ENCODE assay signal across 16 cellular contexts in the genomic region with DNA sequence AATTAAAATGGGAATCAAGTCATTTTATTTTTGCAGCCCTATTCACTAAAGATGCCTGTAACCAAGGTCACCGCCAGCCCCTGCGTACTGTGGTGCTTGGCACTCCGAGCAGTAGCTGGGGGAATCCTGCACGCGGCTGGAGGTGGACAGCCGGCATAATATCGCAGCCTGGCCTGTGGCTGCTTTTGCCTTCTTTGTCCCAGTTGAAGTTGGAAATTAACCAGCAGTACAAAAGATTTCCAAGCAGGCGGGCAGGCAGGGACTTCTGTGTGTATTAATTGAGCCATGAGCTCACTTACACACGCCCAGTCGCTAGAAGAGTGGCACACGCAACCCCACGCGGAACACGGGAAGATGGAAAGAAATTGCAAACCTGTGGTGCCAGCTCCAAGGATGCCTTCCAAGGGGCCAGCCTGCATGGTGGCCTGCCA.
DNase-seq lines count a peak whose midpoint lies in the region; ATAC-seq and TF ChIP-seq lines count a peak whose summit lies in the region.
"Had no signal": no experiment of that assay in that cellular context is flagged by ENCODE, and none has a peak within 500 bp of the region (broad histone marks: within the 10 kb centered on the region; RNA-seq: fewer than 3 reads in every experiment).

No MANE protein-coding gene starts in this region.

- no peak overlapping the region for H3K4me3 Mint-ChIP-seq in endodermal cell
- H3K4me3 Mint-ChIP-seq in osteocyte (ENCODE audit: unreplicated experiment), result no peak overlapping the region
- H3K4me3 Mint-ChIP-seq: CD4-positive, CD25-positive, alpha-beta regulatory T cell had no signal

- H3K4me1 Mint-ChIP-seq in endodermal cell (peaks cover 29% of the 10 kb centered on the region), osteocyte (ENCODE audit: unreplicated experiment) (no peaks in the 10 kb centered on the region)

- TF ChIP-seq CTCF in left ventricle myocardium inferior (IDR thresholded peaks at IDR 0.05; ENCODE audit: borderline replicate concordance) (no peak), endodermal cell (conservative IDR thresholded peaks at IDR 0.05) (no peak), osteocyte (IDR thresholded peaks at IDR 0.05) (no peak), upper lobe of right lung (IDR thresholded peaks at IDR 0.05) (no peak)

- ATAC-seq in left cardiac atrium (no peak), upper lobe of right lung (no peak), GM19328 (IDR thresholded peaks at IDR 0.05; ENCODE audit: unreplicated experiment) (no peak)
- ATAC-seq: HCT116 had no signal

- H3K36me3 ChIP-seq in left ventricle myocardium inferior (peaks cover 18% of the 10 kb centered on the region), endodermal cell (ENCODE audit: control insufficient read depth, insufficient read depth, low read length) (no peaks in the 10 kb centered on the region), upper lobe of right lung (no peaks in the 10 kb centered on the region)
- H3K36me3 ChIP-seq in effector memory CD4-positive, alpha-beta T cell (ENCODE audit: control insufficient read depth, insufficient read depth, low read length), result peaks cover 16% of the 10 kb centered on the region
- H3K36me3 ChIP-seq: MG63, SJSA1 had no signal

- no peak overlapping the region for H3K27ac Mint-ChIP-seq in endodermal cell
- no peak overlapping the region for H3K27ac Mint-ChIP-seq in osteocyte (ENCODE audit: unreplicated experiment)

- 94 to 98% methylated on average over 12 to 14 of the region's 14 CpGs for WGBS in endodermal cell (ENCODE audit: insufficient coverage in 1 of 2, insufficient read length in 1 of 2), 2 experiments

- H3K27ac ChIP-seq in left ventricle myocardium inferior (replicated peaks) (no peak overlapping the region), endodermal cell (ENCODE audit: low read depth, low read length) (no peak overlapping the region), upper lobe of right lung (no peak overlapping the region)
- no peak overlapping the region for H3K27ac ChIP-seq in effector memory CD4-positive, alpha-beta T cell (ENCODE audit: insufficient read depth, low read length, poor library complexity, severe bottlenecking)
- H3K27ac ChIP-seq: SJSA1, upper lobe of left lung had no signal

- no peaks in the 10 kb centered on the region for H3K27me3 ChIP-seq in left ventricle myocardium inferior (ENCODE audit: low read depth)
- H3K27me3 ChIP-seq in endodermal cell (ENCODE audit: control insufficient read depth, insufficient read depth, low read length, poor library complexity, severe bottlenecking), result no peaks in the 10 kb centered on the region
- no peaks in the 10 kb centered on the region for H3K27me3 ChIP-seq in upper lobe of right lung
- H3K27me3 ChIP-seq in effector memory CD4-positive, alpha-beta T cell (replicated peaks; ENCODE audit: control insufficient read depth, insufficient read depth, low read length, poor library complexity, severe bottlenecking), result no peaks in the 10 kb centered on the region
- H3K27me3 ChIP-seq: MG63, SJSA1, upper lobe of left lung had no signal

- H3K36me3 Mint-ChIP-seq in endodermal cell (ENCODE audit: low read depth), result peaks cover 22% of the 10 kb centered on the region
- no peaks in the 10 kb centered on the region for H3K36me3 Mint-ChIP-seq in osteocyte (ENCODE audit: unreplicated experiment)

- no peak overlapping the region for H3K4me3 ChIP-seq in left ventricle myocardium inferior
- H3K4me3 ChIP-seq in endodermal cell (ENCODE audit: low read length), result no peak overlapping the region
- H3K4me3 ChIP-seq in upper lobe of right lung, result no peak overlapping the region
- no peak overlapping the region for H3K4me3 ChIP-seq in effector memory CD4-positive, alpha-beta T cell (ENCODE audit: insufficient read depth, low read depth, low read length, poor library complexity, severe bottlenecking)
- H3K4me3 ChIP-seq: MG63, SJSA1, upper lobe of left lung had no signal

- H3K4me1 ChIP-seq in left ventricle myocardium inferior (peaks cover 13% of the 10 kb centered on the region), endodermal cell (ENCODE audit: control insufficient read depth, insufficient read depth, low read length) (peaks cover 11% of the 10 kb centered on the region), upper lobe of right lung (no peaks in the 10 kb centered on the region)
- no peaks in the 10 kb centered on the region for H3K4me1 ChIP-seq in effector memory CD4-positive, alpha-beta T cell (ENCODE audit: control insufficient read depth, insufficient read depth, low read length, poor library complexity, severe bottlenecking)
- H3K4me1 ChIP-seq: SJSA1 had no signal

- H3K9ac ChIP-seq in endodermal cell (ENCODE audit: extremely low read depth, low read length, poor library complexity, severe bottlenecking), result no peak overlapping the region

- DNase-seq in left cardiac atrium (peak; percentile 9), left ventricle myocardium inferior (no peak), endodermal cell (peak; percentile 23), osteocyte (ENCODE audit: extremely low spot score, unreplicated experiment) (peak; percentile 66), upper lobe of right lung (no peak)
- no peak for DNase-seq in effector memory CD4-positive, alpha-beta T cell
- DNase-seq: activated CD4-positive, alpha-beta T cell treated with anti-CD3 and anti-CD28 coated beads for 4 hours; CD4-positive, CD25-positive, alpha-beta regulatory T cell; DMS 273 treated with DMSO at 0.1 percent for 48 hours; MG63; stimulated activated CD4-positive, alpha-beta T cell treated with anti-CD3 and anti-CD28 coated beads, Interleukin-12 subunit alpha, Interleukin-12 subunit beta, amount 100 ng/mL, for 4 hours; stimulated activated CD4-positive, alpha-beta T cell treated with anti-CD3 and anti-CD28 coated beads, Interleukin-4, amount 100 ng/mL, for 4 hours had no signal

- H3K9me3 ChIP-seq in left ventricle myocardium inferior (replicated peaks), result peaks cover 7% of the 10 kb centered on the region
- peaks cover 16% of the 10 kb centered on the region for H3K9me3 ChIP-seq in endodermal cell (ENCODE audit: control insufficient read depth, low read length)
- no peaks in the 10 kb centered on the region for H3K9me3 ChIP-seq in upper lobe of right lung
- peaks cover 7% of the 10 kb centered on the region for H3K9me3 ChIP-seq in effector memory CD4-positive, alpha-beta T cell (ENCODE audit: control insufficient read depth, low read length)
- H3K9me3 ChIP-seq: MG63 had no signal

- H3K27me3 Mint-ChIP-seq in endodermal cell (ENCODE audit: insufficient read depth), result no peaks in the 10 kb centered on the region
- H3K27me3 Mint-ChIP-seq in osteocyte (ENCODE audit: unreplicated experiment), result no peaks in the 10 kb centered on the region
- H3K27me3 Mint-ChIP-seq: CD4-positive, CD25-positive, alpha-beta regulatory T cell had no signal

- intact Hi-C loops in left cardiac atrium (cut with DNase I), result no loop called here
- intact Hi-C loops in left ventricle myocardium inferior (cut with micrococcal nuclease), result no loop called here
- intact Hi-C loops in upper lobe of right lung (cut with DNase I), result no loop called here

- H3K9me3 Mint-ChIP-seq in endodermal cell (peaks cover 21% of the 10 kb centered on the region), osteocyte (ENCODE audit: unreplicated experiment) (peaks cover under 1% of the 10 kb centered on the region)

Comparison
In these comparisons a context has a peak if more than half of its experiments do, and no peak if none do; other contexts are left out.
1. DNase-seq: peak in left cardiac atrium (single experiment), endodermal cell (single experiment) and osteocyte (single experiment); none in left ventricle myocardium inferior (single experiment), upper lobe of right lung (single experiment) and effector memory CD4-positive, alpha-beta T cell (0 of 3).